In the genomic region with DNA sequence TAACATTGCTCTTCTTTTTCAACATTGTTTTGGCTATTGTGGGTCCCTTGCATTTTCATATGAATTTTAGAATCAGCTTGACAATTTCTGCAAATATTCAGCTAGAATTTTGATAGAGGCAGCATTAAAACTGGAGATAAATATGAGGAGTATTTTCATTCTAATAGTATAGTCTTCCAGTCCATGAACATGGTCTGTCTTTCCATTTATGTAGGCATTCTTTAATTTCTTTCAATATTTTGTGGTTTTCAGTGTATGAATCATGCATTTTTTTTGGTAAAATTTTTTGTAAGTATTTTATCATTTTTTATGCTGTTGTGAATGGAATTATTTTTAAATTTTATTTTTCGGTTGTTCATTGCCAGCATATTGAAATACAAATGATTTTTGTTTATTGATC, we compare ENCODE assay signal across 20 cellular contexts.
DNase-seq lines count a peak whose midpoint lies in the region; FAIRE-seq and TF ChIP-seq lines count a peak whose summit lies in the region.
"Had no signal": no experiment of that assay in that cellular context is flagged by ENCODE, and none has a peak within 500 bp of the region (broad histone marks: within the 10 kb centered on the region; RNA-seq: fewer than 3 reads in every experiment).

No MANE protein-coding gene starts in this region.

- POLR2A ChIA-PET in HEK293 (lab: Yijun Ruan, JAX): no interaction called here

- CTCF ChIA-PET in HEK293 (lab: Yijun Ruan, JAX): no interaction called here

- no peaks in the 10 kb centered on the region; a peak in 1 of 3 replicates for H3K36me3 ChIP-seq in HEK293 (ENCODE audit: control insufficient read depth in 2 of 2, insufficient read depth in 1 of 2, low read length in 2 of 2)
- no peaks in the 10 kb centered on the region for H3K36me3 ChIP-seq in effector memory CD4-positive, alpha-beta T cell (ENCODE audit: control insufficient read depth, insufficient read depth, low read length)
- H3K36me3 ChIP-seq: HAP-1 had no signal

- no peaks in the 10 kb centered on the region for H3K4me1 ChIP-seq in HEK293 (ENCODE audit: control insufficient read depth, insufficient read depth, low read length)
- H3K4me1 ChIP-seq in effector memory CD4-positive, alpha-beta T cell (ENCODE audit: control insufficient read depth, insufficient read depth, low read length, poor library complexity, severe bottlenecking): no peaks in the 10 kb centered on the region
- H3K4me1 ChIP-seq: HAP-1 had no signal

- no peaks in the 10 kb centered on the region for H3K27me3 ChIP-seq in effector memory CD4-positive, alpha-beta T cell (replicated peaks; ENCODE audit: control insufficient read depth, insufficient read depth, low read length, poor library complexity, severe bottlenecking)

- peak; percentile 4 for DNase-seq in amniotic epithelial cell (ENCODE audit: low read depth)
- peak; percentile 6 for DNase-seq in iris pigment epithelial cell (ENCODE audit: low read depth)
- DNase-seq in GM13977 (ENCODE audit: low spot score): no peak
- DNase-seq in COLO668 (lab: John Stamatoyannopoulos, UW; ENCODE audit: unreplicated experiment): no peak
- DNase-seq in effector memory CD4-positive, alpha-beta T cell: no peak
- DNase-seq: 8988T; C1 segment of cervical spinal cord; CD4-positive, alpha-beta memory T cell; DMS 273 treated with DMSO at 0.1 percent for 48 hours; DMS79; EL; GDM1; GOT3 had no signal

- peak; percentile 60 for FAIRE-seq in A204.1 (lab: Jason Lieb, UNC)
- FAIRE-seq: D721Med, GM12878, GM18507, H54 had no signal

- H3K4me3 ChIP-seq in HEK293 (ENCODE audit: low read depth, low read length): no peak overlapping the region
- no peak overlapping the region for H3K4me3 ChIP-seq in effector memory CD4-positive, alpha-beta T cell (ENCODE audit: insufficient read depth, low read depth, low read length, poor library complexity, severe bottlenecking)
- H3K4me3 ChIP-seq: GM12878, HAP-1 had no signal

- H3K9me3 ChIP-seq in HEK293 (ENCODE audit: control insufficient read depth, insufficient read depth, low read depth, low read length): no peaks in the 10 kb centered on the region
- no peaks in the 10 kb centered on the region for H3K9me3 ChIP-seq in effector memory CD4-positive, alpha-beta T cell (ENCODE audit: control insufficient read depth, low read length)
- H3K9me3 ChIP-seq: HAP-1 had no signal

- H3K27ac ChIP-seq in HEK293 (ENCODE audit: extremely low read depth, low read depth, low read length): no peak overlapping the region
- H3K27ac ChIP-seq in effector memory CD4-positive, alpha-beta T cell (ENCODE audit: insufficient read depth, low read length, poor library complexity, severe bottlenecking): no peak overlapping the region

- in situ Hi-C loops in GM13977 (cut with MboI; ENCODE audit: low pct_unique_long_range_greater_than_20kb, low sequenced_read_pairs, unreplicated experiment): no loop called here

- no peak for TF ChIP-seq CTCF in HEK293 (tag by site-specific recombination; IDR thresholded peaks at IDR 0.05)
- TF ChIP-seq CTCF in GM13977 (IDR thresholded peaks at IDR 0.05; ENCODE audit: extremely low read depth, insufficient read depth, missing control alignments): no peak

TF ChIP-seq in HEK293, 187 proteins besides CTCF, POLR2A, EP300 and RAD21:
- TF ChIP-seq ZNF138 (tag by site-specific recombination; IDR thresholded peaks at IDR 0.05; ENCODE audit: borderline replicate concordance): no peak
- peak; percentile 100 for TF ChIP-seq ZNF248 (tag by site-specific recombination; IDR thresholded peaks at IDR 0.05)

Comparison
In these comparisons a context has a peak if more than half of its experiments do, and no peak if none do; other contexts are left out.
1. DNase-seq: peak in amniotic epithelial cell (single experiment) and iris pigment epithelial cell (single experiment); none in GM13977 (single experiment), COLO668 (single experiment) and effector memory CD4-positive, alpha-beta T cell (0 of 3).